12 cellular contexts compared by ENCODE assay signal in the genomic region with DNA sequence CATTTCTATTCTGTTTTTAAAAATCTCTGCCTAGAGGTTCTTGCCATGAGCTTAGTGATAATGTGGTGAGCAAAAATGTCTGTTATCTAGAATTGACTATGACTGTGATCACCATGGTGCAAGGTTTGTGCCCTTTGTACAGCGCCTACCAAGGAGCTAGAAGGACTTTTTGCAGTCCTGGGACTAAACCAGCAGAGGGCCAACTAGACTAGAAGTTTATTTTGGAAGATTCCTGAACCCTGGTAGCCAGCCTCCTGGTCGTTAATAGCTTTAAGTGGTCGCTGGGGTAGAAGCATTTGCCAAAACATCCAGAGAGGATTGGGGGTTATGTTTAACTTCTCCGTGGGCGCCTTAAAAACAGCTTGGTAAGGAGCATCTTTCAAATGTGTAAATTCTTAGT. TPM values are rescaled to one million over a fixed set of nuclear protein-coding genes. Genes with fewer than 3 reads are reported as not detected.
A peak's percentile ranks its signal among the peaks of the same experiment; 100 is the strongest.
DNase-seq lines count a peak whose midpoint lies in the region; ATAC-seq, FAIRE-seq and TF ChIP-seq lines count a peak whose summit lies in the region.
"Had no signal": no experiment of that assay in that cellular context is flagged by ENCODE, and none has a peak within 500 bp of the region (broad histone marks: within the 10 kb centered on the region; RNA-seq: fewer than 3 reads in every experiment).

No MANE protein-coding gene starts in this region.

- in situ Hi-C loops in SK-MEL-5 (cut with HindIII; ENCODE audit: low pct_unique_long_range_greater_than_20kb, low sequenced_read_pairs): no loop called here

- FAIRE-seq in A549 (lab: Jason Lieb, UNC): peak; percentile 43

- no peak overlapping the region for H3K4me3 ChIP-seq in A549
- no peak overlapping the region for H3K4me3 ChIP-seq in lower leg skin (ENCODE audit: low read depth, poor library complexity, severe bottlenecking)
- H3K4me3 ChIP-seq: gastrocnemius medialis had no signal

- 61% methylated on average over 5 of the region's 5 CpGs for WGBS in A549 (ENCODE audit: missing lambda C conversion rate)
- 67 to 69% methylated on average over 5 of the region's 5 CpGs for WGBS in lower leg skin, 2 donors

- ATAC-seq in A549 (peak; percentile 61 to 81; a peak in 5 of 6 replicates), foreskin keratinocyte (no peak)
- ATAC-seq: gastrocnemius medialis had no signal

- TF ChIP-seq RAD21 in A549 (conservative IDR thresholded peaks at IDR 0.05 in 1 of 2, IDR thresholded peaks at IDR 0.05 in 1 of 2): peak; percentile 54 to 63

- TF ChIP-seq CTCF in A549 (IDR thresholded peaks at IDR 0.05) (peak; percentile 55), GM12874 (IDR thresholded peaks at IDR 0.05; ENCODE audit: insufficient read depth, low read depth, low read length) (peak; percentile 20; the same call in 1 of the 2 replicates), foreskin keratinocyte (conservative IDR thresholded peaks at IDR 0.05) (peak; percentile 54), lower leg skin (IDR thresholded peaks at IDR 0.05) (no peak), GM10266 (IDR thresholded peaks at IDR 0.05; ENCODE audit: control insufficient read depth, insufficient read depth, low read depth, missing control alignments) (no peak)

- intact Hi-C loops in lower leg skin (cut with DNase I; ENCODE audit: low total_unique reads): no loop called here

- H3K4me1 ChIP-seq in A549 (peaks cover 7% of the 10 kb centered on the region; the same call in 1 of the 3 replicates), foreskin keratinocyte (peaks cover 16% of the 10 kb centered on the region)
- H3K4me1 ChIP-seq: gastrocnemius medialis had no signal

- DNase-seq in A549 (ENCODE audit: low read depth in 1 of 2, low spot score in 1 of 2) (peak; percentile 47 to 63), SK-MEL-5 (ENCODE audit: low read depth, low spot score) (peak; percentile 70), foreskin keratinocyte (no peak), C1 segment of cervical spinal cord (lab: John Stamatoyannopoulos, UW) (no peak), lower leg skin (ENCODE audit: low spot score in 2 of 2) (no peak), GM10266 (ENCODE audit: extremely low spot score) (no peak), NCI-H2227 treated with DMSO at 0.1 percent for 48 hours (lab: John Stamatoyannopoulos, UW) (no peak)
- DNase-seq: activated naive CD8-positive, alpha-beta T cell treated with anti-CD3 and anti-CD28 coated beads for 36 hours; gastrocnemius medialis; midbrain; NCI-H226 had no signal

- H3K9me3 ChIP-seq in A549: no peaks in the 10 kb centered on the region
- H3K9me3 ChIP-seq: gastrocnemius medialis had no signal

- POLR2A ChIA-PET in A549 (lab: Yijun Ruan, JAX): no interaction called here

- H3K27ac ChIP-seq in A549 (no peak overlapping the region), foreskin keratinocyte (no peak overlapping the region)
- H3K27ac ChIP-seq: gastrocnemius medialis had no signal

- TF ChIP-seq POLR2A in A549 (IDR thresholded peaks at IDR 0.05; ENCODE audit: low read length) (no peak), lower leg skin (IDR thresholded peaks at IDR 0.05) (no peak)

- H3K4me2 ChIP-seq in A549: no peak overlapping the region

- no peak for TF ChIP-seq EP300 in A549 (IDR thresholded peaks at IDR 0.05)

- CTCF ChIA-PET in A549 (lab: Yijun Ruan, JAX): interaction anchor here (0.7 to 5.4 kb wide), 35 partner anchors 8 to 552 kb away, joined by 3 to 160 read pairs (median 4); a partner anchor contains a TSS

- H3K27me3 ChIP-seq in foreskin keratinocyte: no peaks in the 10 kb centered on the region

TF ChIP-seq in A549, 52 proteins besides CTCF, POLR2A, EP300 and RAD21:
- TF ChIP-seq EHMT2 (IDR thresholded peaks at IDR 0.05; ENCODE audit: low read depth) (no peak), SMC3 (IDR thresholded peaks at IDR 0.05) (peak; percentile 51)

RNA-seq across cellular contexts. Expression of a gene that starts 7.8 kb away (rescaled TPM):
- polyA plus RNA-seq in A549 (2011; rRNA removed) (9.4 and 10.5 TPM in 2 replicates), A549 (2017; fragmentation: RNase III; extraction: RNeasy Plus Mini Kit Qiagen cat#74134 plus additional on column Dnase treatment) (0.72 to 1.7 TPM (median 1.4 TPM) in 3 replicates), foreskin keratinocyte (14.9 and 51.3 TPM in 2 replicates)
- 0.60 and 0.67 TPM in 2 replicates for polyA plus RNA-seq in A549 (2012; cell fraction: cytosol; rRNA removed)
- polyA plus RNA-seq in A549 (2012; cell fraction: nucleus; rRNA removed): 0.31 and 0.64 TPM in 2 replicates
- polyA minus RNA-seq in A549 (2011; rRNA and poly(A)+ RNA removed): 2.6 and 6.0 TPM in 2 replicates
- 1.3 TPM in 1 of 2 replicates, not detected in the other for total RNA-seq in SK-MEL-5 (2014; rRNA removed; shearing (Covaris generic))
- 0.35 TPM in 1 of 2 replicates, not detected in the other for polyA plus RNA-seq in SK-MEL-5 (2015; cell fraction: cytosol; rRNA removed)
- 0.35 TPM in 1 of 2 replicates, not detected in the other for polyA plus RNA-seq in SK-MEL-5 (2015; cell fraction: nucleus; rRNA removed)
- total RNA-seq in foreskin keratinocyte (12.3 and 46.3 TPM in 2 replicates), lower leg skin (1 to 10 TPM in 2 of 4 donors, under 1 TPM in 2; 0.61 to 1.9 (median 1.1) TPM)

RNA-seq across cellular contexts. Expression of a gene that starts 34.0 kb away (rescaled TPM):
- polyA plus RNA-seq in A549 (2011; rRNA removed) (39.3 and 41.4 TPM in 2 replicates), A549 (2017; fragmentation: RNase III; extraction: RNeasy Plus Mini Kit Qiagen cat#74134 plus additional on column Dnase treatment) (90.9 to 121 TPM (median 121 TPM) in 3 replicates), foreskin keratinocyte (9.3 and 14.0 TPM in 2 replicates)
- 14.2 and 14.5 TPM in 2 replicates for polyA plus RNA-seq in A549 (2012; cell fraction: cytosol; rRNA removed)
- 7.4 and 13.7 TPM in 2 replicates for polyA plus RNA-seq in A549 (2012; cell fraction: nucleus; rRNA removed)
- 9.8 and 10.6 TPM in 2 replicates for polyA minus RNA-seq in A549 (2011; rRNA and poly(A)+ RNA removed)
- 17.7 and 27.0 TPM in 2 replicates for total RNA-seq in SK-MEL-5 (2014; rRNA removed; shearing (Covaris generic))
- polyA plus RNA-seq in SK-MEL-5 (2015; cell fraction: cytosol; rRNA removed): 23.2 and 30.2 TPM in 2 replicates
- polyA plus RNA-seq in SK-MEL-5 (2015; cell fraction: nucleus; rRNA removed): 16.3 and 19.5 TPM in 2 replicates
- total RNA-seq in foreskin keratinocyte (42.5 and 55.4 TPM in 2 replicates), lower leg skin (1 to 10 TPM; 3.5 to 8.1 (median 4.7) TPM)

RNA-seq across cellular contexts. Expression of a gene that starts 56.1 kb away (rescaled TPM):
- polyA plus RNA-seq in A549 (2011; rRNA removed) (3.1 and 3.3 TPM in 2 replicates), A549 (2017; fragmentation: RNase III; extraction: RNeasy Plus Mini Kit Qiagen cat#74134 plus additional on column Dnase treatment) (3.0 to 3.9 TPM (median 3.0 TPM) in 3 replicates), foreskin keratinocyte (0.22 and 0.25 TPM in 2 replicates)
- 0.26 and 1.3 TPM in 2 replicates for polyA plus RNA-seq in A549 (2012; cell fraction: cytosol; rRNA removed)
- polyA plus RNA-seq in A549 (2012; cell fraction: nucleus; rRNA removed): 1.6 and 2.1 TPM in 2 replicates
- 1.9 and 2.9 TPM in 2 replicates for polyA minus RNA-seq in A549 (2011; rRNA and poly(A)+ RNA removed)
- total RNA-seq in SK-MEL-5 (2014; rRNA removed; shearing (Covaris generic)): 0.16 and 0.29 TPM in 2 replicates
- 0.14 and 0.24 TPM in 2 replicates for polyA plus RNA-seq in SK-MEL-5 (2015; cell fraction: cytosol; rRNA removed)
- 4.5 and 5.7 TPM in 2 replicates for polyA plus RNA-seq in SK-MEL-5 (2015; cell fraction: nucleus; rRNA removed)
- total RNA-seq in foreskin keratinocyte (0.78 and 0.99 TPM in 2 replicates), lower leg skin (10 to 100 TPM in 1 of 4 donors, 1 to 10 TPM in 3; 4.4 to 17.4 (median 5.8) TPM)

Comparison
In these comparisons a context has a peak if more than half of its experiments do, and no peak if none do; other contexts are left out.
1. DNase-seq: peak in A549 (2 of 2) and SK-MEL-5 (single experiment); none in foreskin keratinocyte (0 of 2), C1 segment of cervical spinal cord (0 of 14), lower leg skin (0 of 2), GM10266 (single experiment) and NCI-H2227 treated with DMSO at 0.1 percent for 48 hours (single experiment).
2. CTCF ChIP-seq: peak in A549 (single experiment), GM12874 (single experiment) and foreskin keratinocyte (single experiment); none in lower leg skin (0 of 3) and GM10266 (single experiment).